21 cellular contexts compared by ENCODE assay signal in the genomic region with DNA sequence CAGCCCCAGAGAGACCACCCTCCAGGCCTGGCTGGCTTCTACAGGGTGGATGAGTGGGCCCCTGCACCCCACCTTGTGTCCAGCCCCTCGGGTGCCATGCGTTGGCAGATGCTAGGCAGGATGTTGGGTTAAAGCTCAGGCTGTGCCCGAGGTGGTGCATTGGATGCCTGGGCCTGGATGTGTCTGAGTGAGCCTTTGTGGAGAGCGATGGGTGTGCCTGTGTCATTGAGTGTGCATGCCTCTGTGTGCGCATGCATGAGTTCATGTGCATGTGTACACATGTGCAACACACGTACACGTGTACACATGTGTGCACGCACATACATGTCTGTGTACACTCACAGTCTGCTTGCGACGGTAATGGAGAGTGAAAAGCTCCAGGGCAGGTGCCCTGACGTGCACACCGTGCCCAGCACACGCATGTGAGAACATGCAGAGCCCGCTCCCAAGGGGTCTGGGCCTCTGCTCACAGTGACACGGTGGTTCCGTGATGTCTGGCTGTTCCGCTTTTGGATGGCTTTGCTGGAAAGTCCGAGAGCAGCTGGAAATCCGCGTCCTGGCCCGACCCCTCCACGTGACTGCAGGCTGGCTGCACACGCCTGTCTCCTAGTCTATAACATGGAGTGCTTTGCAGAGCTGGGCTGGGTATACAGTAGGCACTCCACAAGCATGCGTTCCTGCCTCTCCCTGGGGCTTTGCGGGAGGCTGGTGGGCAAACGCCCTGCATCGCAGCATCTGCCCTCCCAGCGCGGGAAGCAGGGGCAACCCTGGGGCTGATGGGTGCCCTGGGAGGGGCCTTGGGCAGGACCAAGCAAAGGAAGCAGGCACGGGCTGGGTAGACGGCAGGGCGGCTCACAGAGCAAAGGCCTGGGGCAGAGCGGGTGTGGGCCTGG. TPM values are rescaled to one million over a fixed set of nuclear protein-coding genes. Genes with fewer than 3 reads are reported as not detected.
A peak's percentile ranks its signal among the peaks of the same experiment; 100 is the strongest.
DNase-seq lines count a peak whose midpoint lies in the region; ATAC-seq and TF ChIP-seq lines count a peak whose summit lies in the region.
"Had no signal": no experiment of that assay in that cellular context is flagged by ENCODE, and none has a peak within 500 bp of the region (broad histone marks: within the 10 kb centered on the region; RNA-seq: fewer than 3 reads in every experiment).

No MANE protein-coding gene starts in this region.

- in situ Hi-C loops in GM13977 (cut with MboI; ENCODE audit: low pct_unique_long_range_greater_than_20kb, low sequenced_read_pairs, unreplicated experiment): no loop called here

- peak; percentile 2 for DNase-seq in ELF-1 (ENCODE audit: low read depth, low spot score)
- DNase-seq in GM13977 (ENCODE audit: low spot score): peak; percentile 31
- peak; percentile 29 for DNase-seq in ecto neural progenitor cell (ENCODE audit: low spot score)
- no peak for DNase-seq in neuronal stem cell (ENCODE audit: low spot score)
- DNase-seq in germinal center (ENCODE audit: low spot score): no peak
- DNase-seq in pons (ENCODE audit: low spot score): no peak
- DNase-seq: activated B cell treated with CpG ODN at 0.5 μM for 24 hours; effector memory CD8-positive, alpha-beta T cell; hypothalamus; KBM-7; NCI-H1048; NK-92 treated with Interleukin-12 subunit alpha and Interleukin-12 subunit beta, amount 100 ng/mL, for 24 hours had no signal

- no peak for ATAC-seq in HG03135 (IDR thresholded peaks at IDR 0.05; ENCODE audit: unreplicated experiment)
- no peak for ATAC-seq in HG02970 (IDR thresholded peaks at IDR 0.05; ENCODE audit: low FRiP score, unreplicated experiment)
- ATAC-seq: effector memory CD8-positive, alpha-beta T cell; Right ventricle myocardium inferior; stimulated activated memory B cell treated with anti-CD40 and anti-IgM and Interleukin-4, amounts not matched to agents 10 μg/mL and 1 μg/mL and 100 μg/mL, for 72 hours had no signal

- peak overlapping the region; percentile 41 for H2BK12ac ChIP-seq in neuronal stem cell (ENCODE audit: low read length)

- H3K79me1 ChIP-seq in neuronal stem cell (ENCODE audit: low read depth, low read length): peaks cover 5% of the 10 kb centered on the region

- no CpG with 5 or more reads among the region's 33 CpGs for WGBS in neuronal stem cell (ENCODE audit: extremely low coverage in 2 of 2, insufficient read length in 2 of 2, insufficient replicate concordance in 1 of 2), 2 donors

- H3K9ac ChIP-seq in neuronal stem cell (ENCODE audit: low read depth, low read length, poor library complexity): peak overlapping the region; percentile 21

- no peak overlapping the region for H2AFZ ChIP-seq in neuronal stem cell (ENCODE audit: low read length)

- no peak overlapping the region for H4K91ac ChIP-seq in neuronal stem cell (ENCODE audit: low read depth, low read length, poor library complexity)

- H3K9me3 ChIP-seq in neuronal stem cell (replicated peaks in 1 of 2; ENCODE audit: control insufficient read depth in 2 of 2, insufficient read depth in 1 of 2, low read depth in 1 of 2, low read length in 2 of 2): peaks cover 13 to 37% of the 10 kb centered on the region in 2 donors
- H3K9me3 ChIP-seq: prostate gland had no signal

- peak overlapping the region; percentile 74 for H2AK5ac ChIP-seq in neuronal stem cell (ENCODE audit: low read depth, low read length)

- TF ChIP-seq CTCF in GM13977 (IDR thresholded peaks at IDR 0.05; ENCODE audit: extremely low read depth, insufficient read depth, missing control alignments): no peak

- H3K18ac ChIP-seq in neuronal stem cell (ENCODE audit: low read length): peak overlapping the region; percentile 51

- H3K4ac ChIP-seq in neuronal stem cell (ENCODE audit: low read length): no peak overlapping the region

- peak overlapping the region; percentile 75 for H2BK5ac ChIP-seq in neuronal stem cell (ENCODE audit: low read length)

- no peaks in the 10 kb centered on the region for H3K27me3 ChIP-seq in neuronal stem cell (ENCODE audit: control insufficient read depth in 3 of 3, insufficient read depth in 3 of 3, low read depth in 1 of 3, low read length in 3 of 3)
- H3K27me3 ChIP-seq: cardiac muscle cell had no signal

- no peak overlapping the region for H4K8ac ChIP-seq in neuronal stem cell (ENCODE audit: low read depth, low read length)

- no peak overlapping the region for H2BK15ac ChIP-seq in neuronal stem cell (ENCODE audit: low read length)

- H3K27ac ChIP-seq in neuronal stem cell (replicated peaks; ENCODE audit: low read length): peak overlapping the region; percentile 10
- H3K27ac ChIP-seq: C4-2B, cardiac muscle cell, HL-60, prostate gland, tibial nerve had no signal

- no peak overlapping the region for H2BK120ac ChIP-seq in neuronal stem cell (ENCODE audit: low read depth, low read length)

- H3K23ac ChIP-seq in neuronal stem cell (ENCODE audit: low read depth, low read length, poor library complexity): peak overlapping the region; percentile 55

- peak overlapping the region; percentile 99 for H3K14ac ChIP-seq in neuronal stem cell (ENCODE audit: low read length)

- peaks cover 15 to 93% of the 10 kb centered on the region in 2 donors for H3K36me3 ChIP-seq in neuronal stem cell (replicated peaks in 1 of 2; ENCODE audit: control insufficient read depth in 2 of 2, insufficient read depth in 2 of 2, low read length in 2 of 2)
- H3K36me3 ChIP-seq: cardiac muscle cell, prostate gland, tibial nerve had no signal

- H3K4me2 ChIP-seq in neuronal stem cell (ENCODE audit: insufficient read depth, low read length, poor library complexity, severe bottlenecking): no peak overlapping the region

- H3K4me3 ChIP-seq in neuronal stem cell (ENCODE audit: low read length in 2 of 2): peak overlapping the region in 1 of 2 donors; percentile 60
- H3K4me3 ChIP-seq: cardiac muscle cell, prostate gland, tibial nerve had no signal

- H3K4me1 ChIP-seq in neuronal stem cell (ENCODE audit: control insufficient read depth in 2 of 2, insufficient read depth in 1 of 2, low read depth in 1 of 2, low read length in 2 of 2): peaks cover 0 to 9% of the 10 kb centered on the region in 2 donors
- H3K4me1 ChIP-seq: prostate gland, tibial nerve had no signal

RNA-seq across cellular contexts. Expression of gene ELFN1, which starts 36.9 kb away (rescaled TPM):
- 15.6 TPM for polyA plus RNA-seq in neuronal stem cell (2013, experiment 1 of 2)
- 16.3 TPM for polyA plus RNA-seq in neuronal stem cell (2013, experiment 2 of 2)

Comparison
In these comparisons a context has a peak if more than half of its experiments do, and no peak if none do; other contexts are left out.
1. DNase-seq: peak in ELF-1 (single experiment), GM13977 (single experiment) and ecto neural progenitor cell (single experiment); none in neuronal stem cell (single experiment), germinal center (single experiment) and pons (single experiment).